In genomic region chr15:92376109-92376508, GRCh38 we compare ENCODE assay signal across 6 cellular contexts. TPM values are rescaled to one million over a fixed set of nuclear protein-coding genes. Genes with fewer than 3 reads are reported as not detected.
"Had no signal": no experiment of that assay in that cellular context is flagged by ENCODE, and none has a peak within 500 bp of the region (broad histone marks: within the 10 kb centered on the region; RNA-seq: fewer than 3 reads in every experiment).

No MANE protein-coding gene starts in this region.

- H2AFZ ChIP-seq: GM23338 had no signal

- DNase-seq: H9, HCEC 1CT, IMR-90 had no signal

- H3K4me2 ChIP-seq: GM23338 had no signal

- H3K4me3 ChIP-seq: GM23338, K562 had no signal

- H3K27ac ChIP-seq: HL-60 had no signal

- ATAC-seq: GM23338, K562 had no signal

RNA-seq across cellular contexts. Expression of gene ST8SIA2, which starts 17.6 kb away (rescaled TPM):
- total RNA-seq: IMR-90, K562 had no signal
- polyA plus RNA-seq: IMR-90, K562 had no signal
